Comparison of ENCODE assay signal across 8 cellular contexts in genomic region chr5:36701085-36701691, GRCh38.
A peak's percentile ranks its signal among the peaks of the same experiment; 100 is the strongest.
DNase-seq lines count a peak whose midpoint lies in the region; ATAC-seq and TF ChIP-seq lines count a peak whose summit lies in the region.
"Had no signal": no experiment of that assay in that cellular context is flagged by ENCODE, and none has a peak within 500 bp of the region (broad histone marks: within the 10 kb centered on the region; RNA-seq: fewer than 3 reads in every experiment).

No MANE protein-coding gene starts in this region.

- H3K4me1 Mint-ChIP-seq in stimulated activated naive B cell treated with anti-CD40 and anti-IgM and Interleukin-4, amounts not matched to agents 10 μg/mL and 1 μg/mL and 100 μg/mL, for 72 hours, result peaks cover 21 to 41% of the 10 kb centered on the region in 2 donors
- no peaks in the 10 kb centered on the region for H3K4me1 Mint-ChIP-seq in endothelial cell (ENCODE audit: unreplicated experiment)

- peaks cover 0 to 2% of the 10 kb centered on the region in 2 donors for H3K9me3 Mint-ChIP-seq in stimulated activated naive B cell treated with anti-CD40 and anti-IgM and Interleukin-4, amounts not matched to agents 10 μg/mL and 1 μg/mL and 100 μg/mL, for 72 hours
- no peaks in the 10 kb centered on the region for H3K9me3 Mint-ChIP-seq in endothelial cell (ENCODE audit: unreplicated experiment)

- H3K4me3 Mint-ChIP-seq in stimulated activated naive B cell treated with anti-CD40 and anti-IgM and Interleukin-4, amounts not matched to agents 10 μg/mL and 1 μg/mL and 100 μg/mL, for 72 hours, result no peak overlapping the region
- H3K4me3 Mint-ChIP-seq in endothelial cell (ENCODE audit: unreplicated experiment), result no peak overlapping the region

- peak; percentile 99 for DNase-seq in NOMO-1 treated with DMSO at 0.1 percent for 48 hours (lab: John Stamatoyannopoulos, UW; ENCODE audit: unreplicated experiment)
- no peak for DNase-seq in stimulated activated naive B cell treated with anti-CD40 and anti-IgM and Interleukin-4, amounts not matched to agents 10 μg/mL and 1 μg/mL and 100 μg/mL, for 72 hours
- no peak for DNase-seq in activated T-cell treated with anti-CD3 and anti-CD28 coated beads, Interleukin-2, amount 50 U/mL, for 48 hours
- no peak for DNase-seq in HuH-7 (ENCODE audit: low spot score)
- no peak for DNase-seq in endothelial cell (ENCODE audit: low spot score)
- DNase-seq: SW 1271 had no signal

- no peak for TF ChIP-seq CTCF in endothelial cell (IDR thresholded peaks at IDR 0.05; ENCODE audit: unreplicated experiment)

- ATAC-seq in GM19438 (IDR thresholded peaks at IDR 0.05; ENCODE audit: low read depth, unreplicated experiment) (peak; percentile 94), HG02970 (IDR thresholded peaks at IDR 0.05; ENCODE audit: low FRiP score, unreplicated experiment) (peak; percentile 62)
- peak; percentile 99 to 100 for ATAC-seq in stimulated activated naive B cell treated with anti-CD40 and anti-IgM and Interleukin-4, amounts not matched to agents 10 μg/mL and 1 μg/mL and 100 μg/mL, for 72 hours (replicated peaks)

- peaks cover 24 to 26% of the 10 kb centered on the region in 2 donors for H3K36me3 Mint-ChIP-seq in stimulated activated naive B cell treated with anti-CD40 and anti-IgM and Interleukin-4, amounts not matched to agents 10 μg/mL and 1 μg/mL and 100 μg/mL, for 72 hours
- H3K36me3 Mint-ChIP-seq in endothelial cell (ENCODE audit: low read depth, unreplicated experiment), result no peaks in the 10 kb centered on the region

- H3K27me3 Mint-ChIP-seq in stimulated activated naive B cell treated with anti-CD40 and anti-IgM and Interleukin-4, amounts not matched to agents 10 μg/mL and 1 μg/mL and 100 μg/mL, for 72 hours, result no peaks in the 10 kb centered on the region
- H3K27me3 Mint-ChIP-seq in endothelial cell (ENCODE audit: unreplicated experiment), result peaks cover 3% of the 10 kb centered on the region

- peak overlapping the region; percentile 14 for H3K27ac Mint-ChIP-seq in stimulated activated naive B cell treated with anti-CD40 and anti-IgM and Interleukin-4, amounts not matched to agents 10 μg/mL and 1 μg/mL and 100 μg/mL, for 72 hours
- H3K27ac Mint-ChIP-seq in endothelial cell (ENCODE audit: unreplicated experiment), result no peak overlapping the region
